9 cellular contexts compared by ENCODE assay signal in the genomic region with DNA sequence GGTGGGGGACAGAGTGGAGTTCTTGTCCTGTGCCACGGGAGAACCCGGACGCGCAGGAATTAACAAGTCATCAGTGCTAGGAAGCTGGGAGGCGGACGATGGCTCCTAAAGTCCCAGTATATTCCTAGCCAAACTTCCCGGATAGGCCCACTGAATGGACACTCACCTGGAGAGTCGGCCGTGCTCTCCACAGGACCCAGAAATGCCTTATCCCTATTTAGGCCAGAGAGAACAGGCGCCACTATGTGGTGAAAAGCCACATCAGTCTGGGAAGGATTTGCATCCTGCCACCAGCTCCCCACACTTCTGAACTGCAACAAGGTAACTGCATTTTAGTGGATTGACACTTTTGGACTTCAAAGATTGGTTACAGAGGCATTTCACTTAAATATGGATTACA. TPM values are rescaled to one million over a fixed set of nuclear protein-coding genes. Genes with fewer than 3 reads are reported as not detected.
DNase-seq lines count a peak whose midpoint lies in the region; ATAC-seq and TF ChIP-seq lines count a peak whose summit lies in the region.
"Had no signal": no experiment of that assay in that cellular context is flagged by ENCODE, and none has a peak within 500 bp of the region (broad histone marks: within the 10 kb centered on the region; RNA-seq: fewer than 3 reads in every experiment).

No MANE protein-coding gene starts in this region.

- CTCF ChIA-PET in T-cell (lab: Charles Lee), result interaction anchor here in 1 of 2 donors (0.7 kb wide), 1 partner anchor 1284 kb away, joined by 4 read pairs; no protein-coding TSS in a partner anchor

- H3K27ac Mint-ChIP-seq in T-cell, result no peak overlapping the region

- H3K36me3 Mint-ChIP-seq in T-cell, result no peaks in the 10 kb centered on the region

- peak; percentile 28 for TF ChIP-seq CTCF in HFF-Myc (IDR thresholded peaks at IDR 0.05; ENCODE audit: low read depth, low read length, missing control alignments)
- TF ChIP-seq CTCF in heart left ventricle (IDR thresholded peaks at IDR 0.05), result peak in 4 of 12 donors; percentile 15 to 33 (median 23)
- no peak for TF ChIP-seq CTCF in GM20000 (IDR thresholded peaks at IDR 0.05; ENCODE audit: extremely low read depth, missing control alignments)

- peaks cover 0 to 1% (median 0%) of the 10 kb centered on the region in 12 donors for H3K9me3 ChIP-seq in heart left ventricle

- intact Hi-C loops in heart left ventricle (cut with DNase I), result loop anchor here in 4 of 10 donors (5.0 to 10.0 kb wide), 3 partner anchors 154 to 1392 kb away; no protein-coding TSS in a partner anchor

- H3K27me3 Mint-ChIP-seq in T-cell, result peaks cover 5 to 34% of the 10 kb centered on the region in 2 donors

- H3K27ac ChIP-seq in heart left ventricle, result no peak overlapping the region

- H3K4me3 Mint-ChIP-seq in T-cell, result peak overlapping the region; percentile 75 to 89 (median 80)

- TF ChIP-seq POLR2A in heart left ventricle (IDR thresholded peaks at IDR 0.05), result no peak

- H3K36me3 ChIP-seq in heart left ventricle, result no peaks in the 10 kb centered on the region

- H3K4me1 ChIP-seq in heart left ventricle, result peaks cover 0 to 12% (median 5%) of the 10 kb centered on the region in 12 donors

- H3K27me3 ChIP-seq in heart left ventricle, result peaks cover 0 to 45% (median 10%) of the 10 kb centered on the region in 9 donors

- H3K9me3 Mint-ChIP-seq in T-cell, result peaks cover under 1 to 3% (median under 1%) of the 10 kb centered on the region in 3 donors

- H3K4me3 ChIP-seq in HFF-Myc (replicated peaks; ENCODE audit: low read depth, low read length) (peak overlapping the region; percentile 66; the same call in 1 of the 2 replicates), heart left ventricle (peak overlapping the region in 6 of 12 donors; percentile 54 to 73 (median 64))

- DNase-seq in COLO668 (lab: John Stamatoyannopoulos, UW; ENCODE audit: unreplicated experiment) (peak; percentile 46), HFF-Myc (ENCODE audit: extremely low read depth, low read depth) (peak; percentile 4), T-cell (no peak), heart left ventricle (no peak), renal cortical epithelial cell (ENCODE audit: low read depth) (peak; percentile 44), NOMO-1 (lab: John Stamatoyannopoulos, UW; ENCODE audit: unreplicated experiment in 2 of 2) (no peak), GM20000 (ENCODE audit: low spot score) (no peak)

- peaks cover 8 to 15% (median 14%) of the 10 kb centered on the region in 3 donors for H3K4me1 Mint-ChIP-seq in T-cell

- ATAC-seq in T-cell (replicated peaks in 1 of 4) (no peak), heart left ventricle (peak; percentile 23 to 66 (median 49)), GM19452 (IDR thresholded peaks at IDR 0.05; ENCODE audit: unreplicated experiment) (no peak)

- WGBS in heart left ventricle, 4 donors, result 9 to 11% (median 9%) methylated on average over 10 of the region's 10 CpGs

- POLR2A ChIA-PET in T-cell (lab: Charles Lee), result no interaction called here

RNA-seq across cellular contexts. Expression of a gene that starts 1.1 kb away (rescaled TPM):
- total RNA-seq in T-cell (under 1 TPM in 1 of 5 donors, not detected in 4; 0.35 TPM), heart left ventricle (under 1 TPM in 1 of 9 donors, not detected in 8; 0.25 TPM), renal cortical epithelial cell (0.25 and 1.6 TPM in 2 replicates)
- polyA plus RNA-seq in heart left ventricle, result not detected
- total RNA-seq: M059J had no signal

Comparison
In these comparisons a context has a peak if more than half of its experiments do, and no peak if none do; other contexts are left out.
1. DNase-seq: peak in COLO668 (single experiment), HFF-Myc (single experiment) and renal cortical epithelial cell (single experiment); none in T-cell (0 of 34), heart left ventricle (0 of 5), NOMO-1 (0 of 2) and GM20000 (single experiment).
2. ATAC-seq: peak in heart left ventricle (4 of 4); none in T-cell (0 of 4) and GM19452 (single experiment).